ENCODE assay signal across 25 cellular contexts in genomic region chr10:22030421-22030820, GRCh38.
"Had no signal": no experiment of that assay in that cellular context is flagged by ENCODE, and none has a peak within 500 bp of the region (broad histone marks: within the 10 kb centered on the region; RNA-seq: fewer than 3 reads in every experiment).

No MANE protein-coding gene starts in this region.

- DNase-seq: stimulated activated CD4-positive, alpha-beta T cell treated with anti-CD3 and anti-CD28 coated beads, Interleukin-2, amount 100 ng/mL, for 48 hours; stimulated activated CD4-positive, alpha-beta T cell treated with anti-CD3 and anti-CD28 coated beads, Interleukin-4, amount 100 ng/mL, for 1 hour; stimulated activated CD4-positive, alpha-beta T cell treated with anti-CD3 and anti-CD28 coated beads, Interleukin-4, amount 100 ng/mL, for 24 hours; stimulated activated CD4-positive, alpha-beta T cell treated with anti-CD3 and anti-CD28 coated beads, Interleukin-4, amount 100 ng/mL, for 4 hours; stimulated activated CD8-positive, alpha-beta memory T cell treated with anti-CD3 and anti-CD28 coated beads, Interleukin-4, amount 100 ng/mL, for 48 hours; stimulated activated naive B cell treated with anti-CD40 and anti-IgM and Interleukin-4, amounts not matched to agents 10 μg/mL and 1 μg/mL and 100 μg/mL, for 72 hours; stimulated activated naive CD4-positive, alpha-beta T cell; stimulated activated naive CD4-positive, alpha-beta T cell treated with Interleukin-2 at 50 U/mL for 16 hours; stimulated activated naive CD8-positive, alpha-beta T cell treated with anti-CD3 and anti-CD28 coated beads, Interleukin-15, amount 100 ng/mL, for 72 hours; stomach; substantia nigra; testis; thyroid gland; tibial artery; transverse colon; upper lobe of left lung; upper lobe of right lung; uterus had no signal

- H3K36me3 ChIP-seq: stomach, suprapubic skin, thoracic aorta, thyroid gland, tibial artery, tibial nerve, transverse colon, upper lobe of left lung, upper lobe of right lung, uterus, vagina had no signal

- FAIRE-seq: urothelium cell line had no signal

- H3K4me1 ChIP-seq: suprapubic skin, thyroid gland, tibial artery, tibial nerve, transverse colon, upper lobe of left lung, upper lobe of right lung, uterus, vagina had no signal

- ATAC-seq: stimulated activated effector memory CD8-positive, alpha-beta T cell treated with anti-CD3 and anti-CD28 coated beads, Interleukin-12 subunit alpha, Interleukin-12 subunit beta, amount 100 ng/mL, for 72 hours; stimulated activated memory B cell treated with anti-CD40 and anti-IgM and Interleukin-4, amounts not matched to agents 10 μg/mL and 1 μg/mL and 100 μg/mL, for 72 hours; stimulated activated naive B cell treated with anti-CD40 and anti-IgM and Interleukin-4, amounts not matched to agents 10 μg/mL and 1 μg/mL and 100 μg/mL, for 72 hours; stimulated activated naive CD8-positive, alpha-beta T cell treated with anti-CD3 and anti-CD28 coated beads, Interleukin-15, amount 100 ng/mL, for 72 hours; upper lobe of right lung had no signal

- H3K4me3 ChIP-seq: stomach, suprapubic skin, testis, thoracic aorta, thyroid gland, tibial artery, tibial nerve, transverse colon, upper lobe of left lung, upper lobe of right lung, uterus, vagina had no signal

- H3K27ac ChIP-seq: stomach, suprapubic skin, testis, thoracic aorta, thyroid gland, tibial artery, tibial nerve, transverse colon, upper lobe of right lung, uterus, vagina had no signal

- H3K27me3 ChIP-seq: stomach, testis, thyroid gland, tibial nerve, transverse colon, upper lobe of left lung, upper lobe of right lung, uterus, vagina had no signal

- H3K9me3 ChIP-seq: suprapubic skin, testis, thoracic aorta, thyroid gland, transverse colon, uterus, vagina had no signal
